14 cellular contexts compared by ENCODE assay signal in the genomic region with DNA sequence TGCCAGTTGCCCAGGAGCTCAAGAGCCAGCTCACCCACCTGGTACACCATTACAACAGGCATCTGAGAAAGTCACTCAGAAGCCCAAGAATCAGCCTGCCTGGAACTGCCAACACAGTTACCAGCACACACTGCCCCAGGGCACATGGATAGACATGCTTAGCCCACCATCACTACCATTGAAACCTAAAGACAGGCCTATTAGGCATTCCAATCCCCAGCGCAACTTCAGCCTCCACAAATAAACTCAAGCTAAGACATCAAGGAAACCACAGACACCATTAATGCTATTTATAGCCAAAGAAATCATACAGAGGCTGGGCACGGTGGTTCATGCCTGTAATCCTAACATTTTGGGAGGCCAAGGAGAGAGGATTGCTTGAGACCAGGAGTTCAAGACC. TPM values are rescaled to one million over a fixed set of nuclear protein-coding genes. Genes with fewer than 3 reads are reported as not detected.
DNase-seq lines count a peak whose midpoint lies in the region; ATAC-seq and TF ChIP-seq lines count a peak whose summit lies in the region.
"Had no signal": no experiment of that assay in that cellular context is flagged by ENCODE, and none has a peak within 500 bp of the region (broad histone marks: within the 10 kb centered on the region; RNA-seq: fewer than 3 reads in every experiment).

No MANE protein-coding gene starts in this region.

- H2AFZ ChIP-seq in PC-3 (ENCODE audit: low read length): no peak overlapping the region

- peaks cover 0 to 2% (median 0%) of the 10 kb centered on the region in 3 donors for H3K27me3 Mint-ChIP-seq in immature natural killer cell (ENCODE audit: low read depth in 3 of 3)
- no peaks in the 10 kb centered on the region for H3K27me3 Mint-ChIP-seq in stimulated activated naive CD8-positive, alpha-beta T cell treated with anti-CD3 and anti-CD28 coated beads, Interleukin-15, amount 100 ng/mL, for 72 hours

- TF ChIP-seq CTCF in left ventricle myocardium inferior (IDR thresholded peaks at IDR 0.05; ENCODE audit: borderline replicate concordance): no peak
- no peak for TF ChIP-seq CTCF in right atrium auricular region (IDR thresholded peaks at IDR 0.05)
- TF ChIP-seq CTCF in PC-3 (conservative IDR thresholded peaks at IDR 0.05; ENCODE audit: low read depth, low read length): no peak

- H3K79me2 ChIP-seq in PC-3 (ENCODE audit: low read length): peaks cover 88% of the 10 kb centered on the region

- no peaks in the 10 kb centered on the region for H3K36me3 Mint-ChIP-seq in immature natural killer cell

- peak overlapping the region; percentile 42 for H3K27ac ChIP-seq in left ventricle myocardium inferior (replicated peaks)
- no peak overlapping the region for H3K27ac ChIP-seq in right atrium auricular region
- no peak overlapping the region for H3K27ac ChIP-seq in PC-3 (ENCODE audit: low read length)

- H3K4me1 ChIP-seq in left ventricle myocardium inferior: peaks cover 26% of the 10 kb centered on the region
- peaks cover 0 to 23% of the 10 kb centered on the region in 2 donors for H3K4me1 ChIP-seq in right atrium auricular region
- H3K4me1 ChIP-seq in PC-3 (ENCODE audit: insufficient read depth, low read length): no peaks in the 10 kb centered on the region

- no peak overlapping the region for H3K4me2 ChIP-seq in PC-3 (ENCODE audit: low read length)

- peak overlapping the region; percentile 24 to 57 (median 51) for H3K4me3 Mint-ChIP-seq in immature natural killer cell
- H3K4me3 Mint-ChIP-seq in stimulated activated naive CD8-positive, alpha-beta T cell treated with anti-CD3 and anti-CD28 coated beads, Interleukin-15, amount 100 ng/mL, for 72 hours: no peak overlapping the region
- H3K4me3 Mint-ChIP-seq: brain had no signal

- H3K9me2 ChIP-seq in PC-3 (replicated peaks; ENCODE audit: low read length): no peaks in the 10 kb centered on the region

- no TSS peak for BruUV-seq in PC-3 (replicated peaks; lab: Mats Ljungman, UMichigan)

- no peak for DNase-seq in left ventricle myocardium inferior
- DNase-seq in right atrium auricular region (ENCODE audit: low spot score): no peak
- DNase-seq in MV-4-11 (lab: John Stamatoyannopoulos, UW): peak; percentile 4
- no peak for DNase-seq in immature natural killer cell
- DNase-seq in stimulated activated naive CD8-positive, alpha-beta T cell treated with anti-CD3 and anti-CD28 coated beads, Interleukin-15, amount 100 ng/mL, for 72 hours: no peak
- no peak for DNase-seq in PC-3
- no peak for DNase-seq in retina
- DNase-seq in activated CD8-positive, alpha-beta memory T cell treated with anti-CD3 and anti-CD28 coated beads, Interleukin-2, amount 50 U/mL, for 4 hours: no peak
- DNase-seq: activated CD4-positive, alpha-beta T cell treated with anti-CD3 and anti-CD28 coated beads for 1 hour; DMS79 treated with DMSO at 0.1 percent for 48 hours; mammary epithelial cell; NCI-H1092 had no signal

- peaks cover 2% of the 10 kb centered on the region; the same call in 1 of the 2 replicates for H4K20me1 ChIP-seq in PC-3 (ENCODE audit: low read length)

- H3F3A ChIP-seq in PC-3 (ENCODE audit: low read length, unreplicated experiment): no peaks in the 10 kb centered on the region

- H3K9me3 ChIP-seq in left ventricle myocardium inferior (replicated peaks) (no peaks in the 10 kb centered on the region), right atrium auricular region (no peaks in the 10 kb centered on the region), PC-3 (ENCODE audit: low read length) (no peaks in the 10 kb centered on the region)
- H3K9me3 ChIP-seq: tibial nerve had no signal

- intact Hi-C loops in left ventricle myocardium inferior (cut with micrococcal nuclease): no loop called here
- intact Hi-C loops in PC-3 (cut with micrococcal nuclease): no loop called here

- H3K4me1 Mint-ChIP-seq in immature natural killer cell: peaks cover 59 to 82% of the 10 kb centered on the region in 2 donors
- peaks cover 53% of the 10 kb centered on the region for H3K4me1 Mint-ChIP-seq in stimulated activated naive CD8-positive, alpha-beta T cell treated with anti-CD3 and anti-CD28 coated beads, Interleukin-15, amount 100 ng/mL, for 72 hours

- no peak for ATAC-seq in stimulated activated naive CD8-positive, alpha-beta T cell treated with anti-CD3 and anti-CD28 coated beads, Interleukin-15, amount 100 ng/mL, for 72 hours
- no peak for ATAC-seq in PC-3

- no peak overlapping the region for H3K9ac ChIP-seq in PC-3 (ENCODE audit: low read length)

- POLR2A ChIA-PET in PC-3 (lab: Charles Lee; ENCODE audit: unreplicated experiment): no interaction called here

- H3K36me3 ChIP-seq in left ventricle myocardium inferior (no peaks in the 10 kb centered on the region), right atrium auricular region (no peaks in the 10 kb centered on the region), PC-3 (ENCODE audit: low read depth, low read length) (no peaks in the 10 kb centered on the region)
- H3K36me3 ChIP-seq: tibial nerve had no signal

- H3K4me3 ChIP-seq in left ventricle myocardium inferior (no peak overlapping the region), right atrium auricular region (no peak overlapping the region), PC-3 (ENCODE audit: low read length) (no peak overlapping the region)
- H3K4me3 ChIP-seq: tibial nerve had no signal

- CTCF ChIA-PET in PC-3 (lab: Charles Lee): no interaction called here

- H3K9me3 Mint-ChIP-seq in immature natural killer cell: no peaks in the 10 kb centered on the region
- H3K9me3 Mint-ChIP-seq in stimulated activated naive CD8-positive, alpha-beta T cell treated with anti-CD3 and anti-CD28 coated beads, Interleukin-15, amount 100 ng/mL, for 72 hours: no peaks in the 10 kb centered on the region

- no peaks in the 10 kb centered on the region for H3K27me3 ChIP-seq in left ventricle myocardium inferior (ENCODE audit: low read depth)
- H3K27me3 ChIP-seq in right atrium auricular region: no peaks in the 10 kb centered on the region
- no peaks in the 10 kb centered on the region for H3K27me3 ChIP-seq in PC-3 (ENCODE audit: low read length)
- H3K27me3 ChIP-seq: tibial nerve had no signal

- peak overlapping the region in 4 of 6 donors; percentile 30 to 46 (median 35) for H3K27ac Mint-ChIP-seq in immature natural killer cell
- peak overlapping the region; percentile 66 to 69 for H3K27ac Mint-ChIP-seq in stimulated activated naive CD8-positive, alpha-beta T cell treated with anti-CD3 and anti-CD28 coated beads, Interleukin-15, amount 100 ng/mL, for 72 hours

RNA-seq across cellular contexts. Expression of a gene that starts 42.3 kb away (rescaled TPM):
- 82.2 TPM for total RNA-seq in left ventricle myocardium inferior
- 10 to 100 TPM; 40.9 to 48.3 TPM for total RNA-seq in right atrium auricular region
- 10 to 100 TPM; 13.2 to 79.8 (median 25.5) TPM for polyA plus RNA-seq in immature natural killer cell
- total RNA-seq in PC-3 (2014; rRNA removed): 64.0 and 73.0 TPM in 2 replicates

Comparison
In these comparisons a context has a peak if more than half of its experiments do, and no peak if none do; other contexts are left out.
1. H3K4me3 Mint-ChIP-seq: peak in immature natural killer cell (5 of 5); none in stimulated activated naive CD8-positive, alpha-beta T cell treated with anti-CD3 and anti-CD28 coated beads, Interleukin-15, amount 100 ng/mL, for 72 hours (0 of 2).